Comparison of ENCODE assay signal across 9 cellular contexts in the genomic region with DNA sequence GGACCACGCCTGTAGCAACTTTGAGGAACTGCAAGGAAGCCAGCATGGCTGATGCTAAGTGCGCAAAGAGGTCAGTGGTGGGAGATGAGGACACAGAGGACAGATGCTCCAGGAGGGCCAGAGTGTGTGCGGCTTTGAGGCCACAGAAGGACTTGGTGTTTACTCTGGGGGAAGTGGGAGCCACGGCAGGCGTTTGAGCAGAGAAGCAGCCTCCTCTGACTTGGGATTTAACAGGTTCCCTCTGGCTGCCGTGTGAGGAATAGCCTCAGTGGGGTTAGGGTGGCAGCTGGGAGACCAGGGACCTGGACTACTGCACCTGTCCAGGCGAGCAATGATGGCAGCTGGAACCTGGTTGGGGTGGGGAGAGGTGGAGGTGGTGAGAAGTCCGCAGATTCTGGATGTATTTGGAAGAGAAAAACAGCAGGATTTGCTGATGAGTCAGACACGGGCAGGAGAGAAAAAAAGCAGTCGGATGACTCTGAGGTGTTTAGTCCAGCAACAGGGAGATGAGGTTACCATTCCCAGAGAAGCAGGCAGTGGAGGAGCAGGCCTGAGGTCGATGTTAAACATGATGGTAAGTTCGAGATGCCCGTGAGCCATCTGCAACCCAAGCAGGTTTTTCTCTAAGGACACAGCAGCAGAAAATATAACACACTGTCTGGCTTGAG.
A peak's percentile ranks its signal among the peaks of the same experiment; 100 is the strongest.
DNase-seq lines count a peak whose midpoint lies in the region; ATAC-seq and TF ChIP-seq lines count a peak whose summit lies in the region.
"Had no signal": no experiment of that assay in that cellular context is flagged by ENCODE, and none has a peak within 500 bp of the region (broad histone marks: within the 10 kb centered on the region; RNA-seq: fewer than 3 reads in every experiment).

No MANE protein-coding gene starts in this region.

- ATAC-seq in esophagus mucosa (peak; percentile 39), HG03565 (IDR thresholded peaks at IDR 0.05; ENCODE audit: unreplicated experiment) (no peak), HG02852 (IDR thresholded peaks at IDR 0.05; ENCODE audit: unreplicated experiment) (no peak)

- no peaks in the 10 kb centered on the region for H3K9me3 Mint-ChIP-seq in activated T-helper 1 cell treated with anti-CD3 and anti-CD28 coated beads, Interleukin-12 subunit alpha, Interleukin-12 subunit beta, Interleukin-2, Interleukin-4 antibody, amounts not matched to agents 30 ng/mL and 10 ng/mL and 1 ng/mL, durations not matched to agents 14 hours and 24 hours and 36 hours

- H3K4me1 Mint-ChIP-seq in activated T-helper 1 cell treated with anti-CD3 and anti-CD28 coated beads, Interleukin-12 subunit alpha, Interleukin-12 subunit beta, Interleukin-2, Interleukin-4 antibody, amounts not matched to agents 30 ng/mL and 10 ng/mL and 1 ng/mL, durations not matched to agents 14 hours and 24 hours and 36 hours (ENCODE audit: low read depth), result peaks cover 5% of the 10 kb centered on the region

- 38 to 51% methylated on average over 13 of the region's 13 CpGs for WGBS in lower leg skin, 2 donors

- no peaks in the 10 kb centered on the region for H3K36me3 Mint-ChIP-seq in activated T-helper 1 cell treated with anti-CD3 and anti-CD28 coated beads, Interleukin-12 subunit alpha, Interleukin-12 subunit beta, Interleukin-2, Interleukin-4 antibody, amounts not matched to agents 30 ng/mL and 10 ng/mL and 1 ng/mL, durations not matched to agents 14 hours and 24 hours and 36 hours (ENCODE audit: low read depth)

- intact Hi-C loops in activated T-helper 1 cell treated with anti-CD3 and anti-CD28 coated beads, Interleukin-12 subunit alpha, Interleukin-12 subunit beta, Interleukin-2, Interleukin-4 antibody, amounts not matched to agents 30 ng/mL and 10 ng/mL and 1 ng/mL, durations not matched to agents 14 hours and 24 hours and 36 hours (cut with micrococcal nuclease), result no loop called here
- intact Hi-C loops in lower leg skin (cut with DNase I; ENCODE audit: low total_unique reads), result no loop called here

- H3K27ac Mint-ChIP-seq in activated T-helper 1 cell treated with anti-CD3 and anti-CD28 coated beads, Interleukin-12 subunit alpha, Interleukin-12 subunit beta, Interleukin-2, Interleukin-4 antibody, amounts not matched to agents 30 ng/mL and 10 ng/mL and 1 ng/mL, durations not matched to agents 14 hours and 24 hours and 36 hours, result no peak overlapping the region

- TF ChIP-seq CTCF in retinal pigment epithelial cell (conservative IDR thresholded peaks at IDR 0.05; ENCODE audit: low read depth, low read length), result peak; percentile 54
- TF ChIP-seq CTCF in lower leg skin (IDR thresholded peaks at IDR 0.05), result no peak

- H3K4me3 ChIP-seq in retinal pigment epithelial cell (ENCODE audit: low read length) (no peak overlapping the region), lower leg skin (ENCODE audit: low read depth, poor library complexity, severe bottlenecking) (no peak overlapping the region)

- peaks cover 29% of the 10 kb centered on the region for H3K27me3 Mint-ChIP-seq in activated T-helper 1 cell treated with anti-CD3 and anti-CD28 coated beads, Interleukin-12 subunit alpha, Interleukin-12 subunit beta, Interleukin-2, Interleukin-4 antibody, amounts not matched to agents 30 ng/mL and 10 ng/mL and 1 ng/mL, durations not matched to agents 14 hours and 24 hours and 36 hours (ENCODE audit: insufficient read depth)

- no peak for TF ChIP-seq POLR2A in lower leg skin (IDR thresholded peaks at IDR 0.05)

- no peak overlapping the region for H3K4me3 Mint-ChIP-seq in activated T-helper 1 cell treated with anti-CD3 and anti-CD28 coated beads, Interleukin-12 subunit alpha, Interleukin-12 subunit beta, Interleukin-2, Interleukin-4 antibody, amounts not matched to agents 30 ng/mL and 10 ng/mL and 1 ng/mL, durations not matched to agents 14 hours and 24 hours and 36 hours

- DNase-seq in Daoy (ENCODE audit: low read depth) (peak; percentile 86), NCI-H524 treated with DMSO at 0.1 percent for 48 hours (lab: John Stamatoyannopoulos, UW) (peak; percentile 38), retinal pigment epithelial cell (ENCODE audit: low read depth) (peak; percentile 61), lower leg skin (ENCODE audit: low spot score in 2 of 2) (no peak)
- DNase-seq in activated T-helper 1 cell treated with anti-CD3 and anti-CD28 coated beads, Interleukin-12 subunit alpha, Interleukin-12 subunit beta, Interleukin-2, Interleukin-4 antibody, amounts not matched to agents 30 ng/mL and 10 ng/mL and 1 ng/mL, durations not matched to agents 14 hours and 24 hours and 36 hours (ENCODE audit: low spot score), result no peak
- DNase-seq: amniotic stem cell had no signal

Comparison
In these comparisons a context has a peak if more than half of its experiments do, and no peak if none do; other contexts are left out.
1. DNase-seq: peak in Daoy (single experiment), NCI-H524 treated with DMSO at 0.1 percent for 48 hours (single experiment) and retinal pigment epithelial cell (single experiment); none in activated T-helper 1 cell treated with anti-CD3 and anti-CD28 coated beads, Interleukin-12 subunit alpha, Interleukin-12 subunit beta, Interleukin-2, Interleukin-4 antibody, amounts not matched to agents 30 ng/mL and 10 ng/mL and 1 ng/mL, durations not matched to agents 14 hours and 24 hours and 36 hours (single experiment) and lower leg skin (0 of 2).